In genomic region chr16:66521227-66521626, GRCh38 we compare ENCODE assay signal across 13 cellular contexts. TPM values are rescaled to one million over a fixed set of nuclear protein-coding genes. Genes with fewer than 3 reads are reported as not detected.
DNase-seq lines count a peak whose midpoint lies in the region; ATAC-seq and TF ChIP-seq lines count a peak whose summit lies in the region.
"Had no signal": no experiment of that assay in that cellular context is flagged by ENCODE, and none has a peak within 500 bp of the region (broad histone marks: within the 10 kb centered on the region; RNA-seq: fewer than 3 reads in every experiment).

No MANE protein-coding gene starts in this region.

- H3K27me3 Mint-ChIP-seq in T-cell: no peaks in the 10 kb centered on the region
- H3K27me3 Mint-ChIP-seq in effector memory CD8-positive, alpha-beta T cell: no peaks in the 10 kb centered on the region

- H3K4me2 ChIP-seq in DND-41 (ENCODE audit: insufficient read depth, low read length): peak overlapping the region; percentile 21

- ATAC-seq in DND-41 (ENCODE audit: insufficient read depth, low read depth) (no peak), T-cell (replicated peaks in 1 of 4) (no peak)
- no peak for ATAC-seq in effector memory CD8-positive, alpha-beta T cell (replicated peaks)

- H3K4me3 ChIP-seq in DND-41 (ENCODE audit: low read depth in 1 of 2, low read length in 2 of 2): peak overlapping the region in 1 of 2 experiments; percentile 4; a peak in 1 of 4 replicates
- no peak overlapping the region for H3K4me3 ChIP-seq in skin epidermis
- H3K4me3 ChIP-seq: HAP-1 had no signal

- peaks cover 76% of the 10 kb centered on the region for H3K4me1 ChIP-seq in DND-41 (ENCODE audit: insufficient read depth, low read length)
- H3K4me1 ChIP-seq: HAP-1 had no signal

- H4K20me1 ChIP-seq in DND-41 (ENCODE audit: insufficient read depth, low read length): no peaks in the 10 kb centered on the region

- H3K79me2 ChIP-seq in DND-41 (ENCODE audit: insufficient read depth, low read length): peaks cover 2% of the 10 kb centered on the region; the same call in 1 of the 2 replicates

- H3K36me3 Mint-ChIP-seq in T-cell: no peaks in the 10 kb centered on the region
- peaks cover 19% of the 10 kb centered on the region for H3K36me3 Mint-ChIP-seq in effector memory CD8-positive, alpha-beta T cell (ENCODE audit: insufficient read depth)

- peak overlapping the region; percentile 54 to 69 (median 62) for H3K4me3 Mint-ChIP-seq in T-cell
- peak overlapping the region; percentile 72 to 78 for H3K4me3 Mint-ChIP-seq in effector memory CD8-positive, alpha-beta T cell

- H3K27ac ChIP-seq in DND-41 (ENCODE audit: low read length) (peak overlapping the region; percentile 99), skin epidermis (peak overlapping the region; percentile 43 to 99 (median 78))

- in situ Hi-C loops in G401 (cut with HindIII; ENCODE audit: low sequenced_read_pairs): no loop called here

- H2AFZ ChIP-seq in DND-41 (ENCODE audit: low read depth, low read length): no peak overlapping the region

- CTCF ChIA-PET in T-cell (lab: Charles Lee): interaction anchor here in 1 of 2 donors (1.2 to 4.7 kb wide), 4 partner anchors 9 to 57 kb away, joined by 3 to 17 read pairs (median 4); partner anchors contain the start of gene CKLF

- no peaks in the 10 kb centered on the region for H3K9me3 ChIP-seq in DND-41 (ENCODE audit: insufficient read depth, low read length, severe bottlenecking)
- H3K9me3 ChIP-seq: HAP-1 had no signal

- H3K4me1 Mint-ChIP-seq in T-cell: peaks cover 90 to 95% (median 92%) of the 10 kb centered on the region in 3 donors
- H3K4me1 Mint-ChIP-seq in effector memory CD8-positive, alpha-beta T cell (ENCODE audit: low read depth in 2 of 2): peaks cover 80 to 83% of the 10 kb centered on the region in 2 donors

- no peaks in the 10 kb centered on the region for H3K9me3 Mint-ChIP-seq in T-cell
- no peaks in the 10 kb centered on the region for H3K9me3 Mint-ChIP-seq in effector memory CD8-positive, alpha-beta T cell

- peak overlapping the region; percentile 53; the same call in 1 of the 2 replicates for H3K9ac ChIP-seq in DND-41 (ENCODE audit: low read depth, low read length)

- DNase-seq in DND-41 (peak; percentile 16), T-cell (no peak), G401 (ENCODE audit: low spot score) (no peak), DMS153 (lab: John Stamatoyannopoulos, UW) (no peak), NOMO-1 (lab: John Stamatoyannopoulos, UW; ENCODE audit: unreplicated experiment in 2 of 2) (no peak), GDM1 (lab: John Stamatoyannopoulos, UW) (no peak)
- DNase-seq in effector memory CD8-positive, alpha-beta T cell: no peak
- DNase-seq: DMS 273 treated with DMSO at 0.1 percent for 48 hours; NCI-H1417 treated with DMSO at 0.1 percent for 48 hours; stimulated activated CD4-positive, alpha-beta T cell treated with anti-CD3 and anti-CD28 coated beads, Interleukin-2, amount 100 ng/mL, for 24 hours had no signal

- H3K36me3 ChIP-seq in DND-41 (ENCODE audit: insufficient read depth, low read length): peaks cover 6% of the 10 kb centered on the region; the same call in 1 of the 2 replicates
- H3K36me3 ChIP-seq: HAP-1 had no signal

- TF ChIP-seq CTCF in DND-41 (IDR thresholded peaks at IDR 0.05; ENCODE audit: borderline replicate concordance, extremely low read depth, low read length, poor library complexity, severe bottlenecking): no peak

- H3K27ac Mint-ChIP-seq in T-cell: peak overlapping the region; percentile 96 to 99
- H3K27ac Mint-ChIP-seq in effector memory CD8-positive, alpha-beta T cell: peak overlapping the region; percentile 95 to 98

- H3K27me3 ChIP-seq in DND-41 (ENCODE audit: insufficient read depth, low read length, poor library complexity): no peaks in the 10 kb centered on the region

- POLR2A ChIA-PET in T-cell (lab: Charles Lee): no interaction called here

RNA-seq across cellular contexts. Expression of gene TK2, which starts 28.7 kb away (rescaled TPM):
- 10 to 100 TPM in 2 of 5 donors, 1 to 10 TPM in 3; 4.6 to 10.8 (median 8.4) TPM for total RNA-seq in T-cell
- total RNA-seq in G401 (2014; rRNA removed; shearing (Covaris generic)): 10.3 and 15.8 TPM in 2 replicates

RNA-seq across cellular contexts. Expression of gene CKLF, which starts 31.1 kb away (rescaled TPM):
- 10 to 100 TPM; 25.3 to 67.8 (median 58.3) TPM for total RNA-seq in T-cell
- total RNA-seq in G401 (2014; rRNA removed; shearing (Covaris generic)): 122 and 134 TPM in 2 replicates

RNA-seq across cellular contexts. Expression of gene CMTM1, which starts 45.0 kb away (rescaled TPM):
- total RNA-seq in T-cell: 10 to 100 TPM in 3 of 5 donors, 1 to 10 TPM in 1, under 1 TPM in 1; 0.95 to 12.9 (median 10.3) TPM
- 3.1 TPM in 1 of 2 replicates, not detected in the other for total RNA-seq in G401 (2014; rRNA removed; shearing (Covaris generic))

RNA-seq across cellular contexts. Expression of gene CMTM2, which starts 58.0 kb away (rescaled TPM):
- total RNA-seq in T-cell: under 1 TPM in 2 of 5 donors, not detected in 3; 0.26 to 0.62 TPM
- not detected in 2 replicates for total RNA-seq in G401 (2014; rRNA removed; shearing (Covaris generic))
- total RNA-seq: mucosa of gallbladder had no signal
